In genomic region chr16:70694088-70694487, GRCh38 we compare ENCODE assay signal across 11 cellular contexts. TPM values are rescaled to one million over a fixed set of nuclear protein-coding genes. Genes with fewer than 3 reads are reported as not detected.
A peak's percentile ranks its signal among the peaks of the same experiment; 100 is the strongest.
DNase-seq lines count a peak whose midpoint lies in the region; ATAC-seq, FAIRE-seq and TF ChIP-seq lines count a peak whose summit lies in the region.
"Had no signal": no experiment of that assay in that cellular context is flagged by ENCODE, and none has a peak within 500 bp of the region (broad histone marks: within the 10 kb centered on the region; RNA-seq: fewer than 3 reads in every experiment).

No MANE protein-coding gene starts in this region.

- 0 out of 2 replicates have a peak, but pooled peaks cover under 1% of the 10 kb centered on the region for H3K36me3 ChIP-seq in HUES48 (ENCODE audit: control insufficient read depth, insufficient read depth, low read length)
- H3K36me3 ChIP-seq in iPS-20b (ENCODE audit: insufficient read depth, low read depth, low read length) = no peaks in the 10 kb centered on the region
- H3K36me3 ChIP-seq in tibial nerve = peaks cover 0 to 3% (median 0%) of the 10 kb centered on the region in 3 donors

- H3K9me3 ChIP-seq in HUES48 (ENCODE audit: control insufficient read depth, insufficient read depth, low read length) (no peaks in the 10 kb centered on the region), iPS-20b (ENCODE audit: insufficient read depth, low read depth, low read length) (no peaks in the 10 kb centered on the region), tibial nerve (no peaks in the 10 kb centered on the region)

- H3K4me1 ChIP-seq in HUES48 (ENCODE audit: control insufficient read depth, insufficient read depth, low read length) = peaks cover 28% of the 10 kb centered on the region
- H3K4me1 ChIP-seq in iPS-20b (ENCODE audit: insufficient read depth, low read length) = peaks cover 23% of the 10 kb centered on the region
- H3K4me1 ChIP-seq in tibial nerve = peaks cover 13 to 99% (median 73%) of the 10 kb centered on the region in 4 donors

- H3K27me3 ChIP-seq in HUES48 (ENCODE audit: control insufficient read depth, insufficient read depth, low read length) (no peaks in the 10 kb centered on the region), iPS-20b (ENCODE audit: insufficient read depth, low read length) (no peaks in the 10 kb centered on the region), tibial nerve (no peaks in the 10 kb centered on the region)

- TF ChIP-seq EP300 in tibial nerve (IDR thresholded peaks at IDR 0.05) = no peak

- TF ChIP-seq CTCF in astrocyte of the spinal cord (IDR thresholded peaks at IDR 0.05; ENCODE audit: low read depth, low read length) (no peak), tibial nerve (IDR thresholded peaks at IDR 0.05) (no peak)

- peak overlapping the region; percentile 79 for H3K27ac ChIP-seq in HUES48 (ENCODE audit: low read depth, low read length)
- peak overlapping the region; percentile 64 for H3K27ac ChIP-seq in iPS-20b (ENCODE audit: low read length)
- peak overlapping the region; percentile 81 to 97 (median 91) for H3K27ac ChIP-seq in tibial nerve

- WGBS in tibial nerve, 2 donors = 74 to 75% methylated on average over 3 to 6 of the region's 10 CpGs

- in situ Hi-C loops in astrocyte of the spinal cord (cut with HindIII; ENCODE audit: low sequenced_read_pairs) = no loop called here

- H3K4me3 ChIP-seq in HUES48 (ENCODE audit: low read depth, low read length) = no peak overlapping the region
- H3K4me3 ChIP-seq in astrocyte of the spinal cord (ENCODE audit: low read depth, low read length) = no peak overlapping the region
- H3K4me3 ChIP-seq in iPS-20b (ENCODE audit: low read length) = no peak overlapping the region
- H3K4me3 ChIP-seq in tibial nerve = no peak overlapping the region

- no peak for TF ChIP-seq POLR2A in tibial nerve (IDR thresholded peaks at IDR 0.05)

- no peak for FAIRE-seq in GM19239 (lab: Jason Lieb, UNC)
- FAIRE-seq: endometrium had no signal

- H3K9ac ChIP-seq in HUES48 (ENCODE audit: low read depth, low read length) (no peak overlapping the region), iPS-20b (ENCODE audit: low read depth, low read length) (peak overlapping the region; percentile 37; the same call in 1 of the 2 replicates)

- DNase-seq in astrocyte of the spinal cord (ENCODE audit: low read depth, low spot score) (peak; percentile 65), tibial nerve (ENCODE audit: low spot score in 2 of 2) (no peak), NCI-H524 (lab: John Stamatoyannopoulos, UW) (no peak), GM19239 (ENCODE audit: insufficient read length, low spot score) (no peak)
- DNase-seq: activated CD4-positive, CD25-positive, alpha-beta regulatory T cell; stimulated activated CD4-positive, alpha-beta T cell treated with anti-CD3 and anti-CD28 coated beads, Interleukin-4, amount 100 ng/mL, for 24 hours had no signal

- ATAC-seq in HG03457 (IDR thresholded peaks at IDR 0.05; ENCODE audit: unreplicated experiment) = no peak
- ATAC-seq in activated CD4-positive, CD25-positive, alpha-beta regulatory T cell treated with anti-CD3 and anti-CD28 coated beads, Interleukin-2, amount 50 U/mL, for 24 hours = no peak

RNA-seq across cellular contexts. Expression of gene MTSS2, which starts 8.2 kb away (rescaled TPM):
- total RNA-seq in tibial nerve = 10 to 100 TPM; 24.1 to 40.6 (median 35.4) TPM

RNA-seq across cellular contexts. Expression of gene IL34, which starts 47.7 kb away (rescaled TPM):
- total RNA-seq in tibial nerve = 10 to 100 TPM; 49.6 to 89.4 (median 60.9) TPM
